Comparison of ENCODE assay signal across 9 cellular contexts in the genomic region with DNA sequence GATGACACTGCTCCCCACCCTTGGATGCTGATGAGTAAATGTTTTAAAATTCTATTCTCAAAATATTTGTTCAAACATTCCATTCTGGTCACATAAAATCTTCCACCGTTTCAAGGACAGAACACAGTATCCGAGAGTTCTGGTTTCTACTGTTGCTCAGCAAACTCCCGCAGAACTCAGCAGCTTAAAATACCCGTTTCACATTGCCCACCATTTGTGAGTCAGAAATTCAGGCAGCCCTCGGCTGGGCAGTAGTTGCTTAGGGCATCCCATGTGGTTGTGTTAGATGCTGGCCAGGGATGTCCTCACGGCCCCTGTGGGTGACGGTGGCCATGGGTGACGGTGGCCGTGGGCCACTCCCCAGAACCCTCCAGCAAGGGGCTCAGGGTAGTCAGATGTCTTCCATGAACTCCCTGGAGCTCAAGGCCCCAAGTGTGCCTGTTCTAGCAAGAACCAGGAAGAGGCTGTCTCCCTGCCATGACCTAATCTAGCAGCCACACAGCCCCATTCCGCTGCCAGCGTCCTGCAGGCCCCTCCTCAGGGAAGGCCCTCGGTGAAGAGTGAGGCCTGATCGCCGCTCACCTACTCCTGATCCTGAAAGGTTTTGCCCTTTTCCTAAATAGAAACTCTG. TPM values are rescaled to one million over a fixed set of nuclear protein-coding genes. Genes with fewer than 3 reads are reported as not detected.
DNase-seq lines count a peak whose midpoint lies in the region; ATAC-seq and TF ChIP-seq lines count a peak whose summit lies in the region.
"Had no signal": no experiment of that assay in that cellular context is flagged by ENCODE, and none has a peak within 500 bp of the region (broad histone marks: within the 10 kb centered on the region; RNA-seq: fewer than 3 reads in every experiment).

No MANE protein-coding gene starts in this region.

- H3K9me3 Mint-ChIP-seq in activated naive CD8-positive, alpha-beta T cell treated with anti-CD3 and anti-CD28 coated beads for 36 hours = no peaks in the 10 kb centered on the region
- H3K9me3 Mint-ChIP-seq in progenitor cell of endocrine pancreas (ENCODE audit: low read depth) = peaks cover 3% of the 10 kb centered on the region

- peaks cover 6% of the 10 kb centered on the region for H3K36me3 Mint-ChIP-seq in activated naive CD8-positive, alpha-beta T cell treated with anti-CD3 and anti-CD28 coated beads for 36 hours
- peaks cover 1% of the 10 kb centered on the region for H3K36me3 Mint-ChIP-seq in progenitor cell of endocrine pancreas (ENCODE audit: insufficient read depth)

- H3K4me1 Mint-ChIP-seq in activated naive CD8-positive, alpha-beta T cell treated with anti-CD3 and anti-CD28 coated beads for 36 hours = peaks cover 35% of the 10 kb centered on the region
- H3K4me1 Mint-ChIP-seq in progenitor cell of endocrine pancreas (ENCODE audit: low read depth) = peaks cover 15% of the 10 kb centered on the region

- intact Hi-C loops in left cardiac atrium (cut with DNase I) = loop anchor here (5.0 to 10.0 kb wide), 3 partner anchors 77 to 370 kb away; partner anchors contain the start of gene ZFP62 (in 2 of the 2)

- no peaks in the 10 kb centered on the region for H3K4me1 ChIP-seq in HAP-1

- no peaks in the 10 kb centered on the region for H3K9me3 ChIP-seq in HAP-1

- H3K27ac Mint-ChIP-seq in activated naive CD8-positive, alpha-beta T cell treated with anti-CD3 and anti-CD28 coated beads for 36 hours = peak overlapping the region; percentile 78
- peak overlapping the region; percentile 81 for H3K27ac Mint-ChIP-seq in progenitor cell of endocrine pancreas

- in situ Hi-C loops in HAP-1 (cut with MboI; ENCODE audit: low sequenced_read_pairs) = no loop called here

- no peak for TF ChIP-seq POLR2A in erythroblast (IDR thresholded peaks at IDR 0.05; ENCODE audit: low read length)

- no peak overlapping the region for H3K4me3 ChIP-seq in HAP-1

- peak; percentile 46 to 50 for ATAC-seq in left cardiac atrium
- ATAC-seq in HG03175 (IDR thresholded peaks at IDR 0.05; ENCODE audit: unreplicated experiment) = no peak

- no peak for TF ChIP-seq CTCF in progenitor cell of endocrine pancreas (IDR thresholded peaks at IDR 0.05; ENCODE audit: unreplicated experiment)

- no peaks in the 10 kb centered on the region for H3K36me3 ChIP-seq in HAP-1 (replicated peaks)

- no peaks in the 10 kb centered on the region for H3K27me3 ChIP-seq in HAP-1 (ENCODE audit: low read depth)

- no peaks in the 10 kb centered on the region for H3K27me3 Mint-ChIP-seq in activated naive CD8-positive, alpha-beta T cell treated with anti-CD3 and anti-CD28 coated beads for 36 hours
- peaks cover 4% of the 10 kb centered on the region for H3K27me3 Mint-ChIP-seq in progenitor cell of endocrine pancreas

- DNase-seq in Daoy (ENCODE audit: low read depth) = peak; percentile 40
- no peak for DNase-seq in activated naive CD8-positive, alpha-beta T cell treated with anti-CD3 and anti-CD28 coated beads for 36 hours
- DNase-seq in left cardiac atrium = no peak
- no peak for DNase-seq in progenitor cell of endocrine pancreas (ENCODE audit: low spot score, unreplicated experiment)
- DNase-seq in HAP-1 (ENCODE audit: low spot score in 2 of 2) = no peak
- DNase-seq in erythroblast (lab: John Stamatoyannopoulos, UW) = no peak
- no peak for DNase-seq in SHP77 (lab: John Stamatoyannopoulos, UW)

- H3K4me3 Mint-ChIP-seq in activated naive CD8-positive, alpha-beta T cell treated with anti-CD3 and anti-CD28 coated beads for 36 hours = no peak overlapping the region
- H3K4me3 Mint-ChIP-seq in progenitor cell of endocrine pancreas (ENCODE audit: low read depth) = no peak overlapping the region

RNA-seq across cellular contexts. Expression of gene MGAT1, which starts 17.3 kb away (rescaled TPM):
- total RNA-seq in Daoy (2014; rRNA removed; shearing (Covaris generic)) = 58.7 and 62.9 TPM in 2 replicates
- total RNA-seq in activated naive CD8-positive, alpha-beta T cell treated with anti-CD3 and anti-CD28 coated beads for 36 hours = 100 to 1,000 TPM in 1 of 2 experiments, 10 to 100 TPM in 1; 99.1 to 101 TPM
- total RNA-seq in left cardiac atrium = 100 to 1,000 TPM in 1 of 2 donors, 10 to 100 TPM in 1; 95.8 to 133 TPM
- total RNA-seq in progenitor cell of endocrine pancreas = 63.8 and 66.9 TPM in 2 replicates

RNA-seq across cellular contexts. Expression of gene OR2Y1, which starts 45.4 kb away (rescaled TPM):
- total RNA-seq in Daoy (2014; rRNA removed; shearing (Covaris generic)) = not detected in 2 replicates
- not detected for total RNA-seq in activated naive CD8-positive, alpha-beta T cell treated with anti-CD3 and anti-CD28 coated beads for 36 hours
- total RNA-seq in left cardiac atrium (not detected), progenitor cell of endocrine pancreas (not detected in 2 replicates)
- total RNA-seq: lower leg skin had no signal
